22 cellular contexts compared by ENCODE assay signal in genomic region chr17:65541453-65541852, GRCh38.
"Had no signal": no experiment of that assay in that cellular context is flagged by ENCODE, and none has a peak within 500 bp of the region (broad histone marks: within the 10 kb centered on the region; RNA-seq: fewer than 3 reads in every experiment).

No MANE protein-coding gene starts in this region.

- H3K36me3 ChIP-seq: neutrophil, right lobe of liver, uterus had no signal

- H3K27me3 ChIP-seq: heart right ventricle, pancreas, right lobe of liver, testis, uterus had no signal

- H3K9me3 Mint-ChIP-seq: activated B cell treated with CpG ODN at 0.5 μM for 24 hours; activated T-cell treated with anti-CD3 and anti-CD28 coated beads, Interleukin-2, amount 50 U/mL, for 4 hours; naive thymus-derived CD8-positive, alpha-beta T cell; stimulated activated effector memory CD8-positive, alpha-beta T cell treated with anti-CD3 and anti-CD28 coated beads, Interleukin-12 subunit alpha, Interleukin-12 subunit beta, amount 100 ng/mL, for 72 hours had no signal

- H3K27ac ChIP-seq: heart right ventricle, neutrophil, pancreas, right lobe of liver, testis, uterus had no signal

- H3K9me3 ChIP-seq: heart right ventricle, neutrophil, pancreas, right lobe of liver, testis, uterus had no signal

- DNase-seq: activated B cell treated with CpG ODN at 0.5 μM for 24 hours; activated CD4-positive, alpha-beta T cell treated with anti-CD3 and anti-CD28 coated beads for 36 hours; activated CD4-positive, alpha-beta T cell treated with anti-CD3 and anti-CD28 coated beads, Interleukin-2, amount 50 U/mL, for 48 hours; activated CD8-positive, alpha-beta memory T cell treated with anti-CD3 and anti-CD28 coated beads, Interleukin-2, amount 50 U/mL, for 48 hours; activated naive CD4-positive, alpha-beta T cell treated with Interleukin-2 at 50 U/mL for 16 hours; activated T-cell treated with anti-CD3 and anti-CD28 coated beads, Interleukin-2, amount 50 U/mL, for 4 hours; amygdala; heart right ventricle; left colon; mesendoderm; naive thymus-derived CD8-positive, alpha-beta T cell; pancreas; small intestine; stimulated activated CD4-positive, alpha-beta T cell treated with anti-CD3 and anti-CD28 coated beads, Interleukin-2, amount 100 ng/mL, for 24 hours; T-helper 1 cell; T1000; testis; trophoblast cell; uterus had no signal

- H3K4me3 Mint-ChIP-seq: activated B cell treated with CpG ODN at 0.5 μM for 24 hours; activated CD4-positive, alpha-beta T cell treated with anti-CD3 and anti-CD28 coated beads for 36 hours; activated T-cell treated with anti-CD3 and anti-CD28 coated beads, Interleukin-2, amount 50 U/mL, for 4 hours; stimulated activated effector memory CD8-positive, alpha-beta T cell treated with anti-CD3 and anti-CD28 coated beads, Interleukin-12 subunit alpha, Interleukin-12 subunit beta, amount 100 ng/mL, for 72 hours had no signal

- H3K4me1 Mint-ChIP-seq: activated B cell treated with CpG ODN at 0.5 μM for 24 hours; stimulated activated effector memory CD8-positive, alpha-beta T cell treated with anti-CD3 and anti-CD28 coated beads, Interleukin-12 subunit alpha, Interleukin-12 subunit beta, amount 100 ng/mL, for 72 hours had no signal

- H3K4me1 ChIP-seq: testis had no signal

- H3K36me3 Mint-ChIP-seq: stimulated activated effector memory CD8-positive, alpha-beta T cell treated with anti-CD3 and anti-CD28 coated beads, Interleukin-12 subunit alpha, Interleukin-12 subunit beta, amount 100 ng/mL, for 72 hours had no signal

- H3K27me3 Mint-ChIP-seq: activated B cell treated with CpG ODN at 0.5 μM for 24 hours; activated CD4-positive, alpha-beta T cell treated with anti-CD3 and anti-CD28 coated beads for 36 hours; naive thymus-derived CD8-positive, alpha-beta T cell had no signal

- H3K27ac Mint-ChIP-seq: activated B cell treated with CpG ODN at 0.5 μM for 24 hours; activated CD4-positive, alpha-beta T cell treated with anti-CD3 and anti-CD28 coated beads for 36 hours; stimulated activated effector memory CD8-positive, alpha-beta T cell treated with anti-CD3 and anti-CD28 coated beads, Interleukin-12 subunit alpha, Interleukin-12 subunit beta, amount 100 ng/mL, for 72 hours had no signal

- ATAC-seq: activated CD4-positive, alpha-beta T cell treated with anti-CD3 and anti-CD28 coated beads for 36 hours; activated T-cell treated with anti-CD3 and anti-CD28 coated beads, Interleukin-2, amount 50 U/mL, for 4 hours; heart right ventricle; left colon; naive thymus-derived CD8-positive, alpha-beta T cell; pancreas; right lobe of liver; stimulated activated effector memory CD8-positive, alpha-beta T cell treated with anti-CD3 and anti-CD28 coated beads, Interleukin-12 subunit alpha, Interleukin-12 subunit beta, amount 100 ng/mL, for 72 hours had no signal

- H3K4me3 ChIP-seq: heart right ventricle, pancreas, right lobe of liver, testis, uterus had no signal
